8 cellular contexts compared by ENCODE assay signal in genomic region chr15:90265271-90266060, GRCh38.
DNase-seq lines count a peak whose midpoint lies in the region; ATAC-seq and TF ChIP-seq lines count a peak whose summit lies in the region.

Gene NGRN, plus strand, starts transcription at chr15:90265672. Its CDS starts 41 bp downstream, at chr15:90265713.

- peak; percentile 97 for TF ChIP-seq POLR2A in GM19099 (IDR thresholded peaks at IDR 0.05; ENCODE audit: extremely low read depth, insufficient read length, low read depth)

- H3K4me1 Mint-ChIP-seq in central memory CD8-positive, alpha-beta T cell: peaks cover 66% of the 10 kb centered on the region

- DNase-seq in AML-193 (lab: John Stamatoyannopoulos, UW) (peak; percentile 82 to 84), NCI-H446 treated with DMSO at 0.1 percent for 48 hours (lab: John Stamatoyannopoulos, UW) (peak; percentile 68), islet precursor cell (peak; percentile 89)
- peak; percentile 88 to 89 for DNase-seq in central memory CD8-positive, alpha-beta T cell (ENCODE audit: low spot score in 2 of 2)
- DNase-seq in stimulated activated CD4-positive, alpha-beta T cell treated with anti-CD3 and anti-CD28 coated beads, Interleukin-12 subunit alpha, Interleukin-12 subunit beta, amount 100 ng/mL, for 4 hours: peak; percentile 89

- H3K27ac Mint-ChIP-seq in central memory CD8-positive, alpha-beta T cell (ENCODE audit: low read depth): peak within 1 kb of the TSS; percentile 99

- ATAC-seq in HG03378 (IDR thresholded peaks at IDR 0.05; ENCODE audit: unreplicated experiment): peak; percentile 90
- ATAC-seq in activated CD4-positive, CD25-positive, alpha-beta regulatory T cell treated with anti-CD3 and anti-CD28 coated beads, Interleukin-2, amount 50 U/mL, for 24 hours: peak; percentile 93
- peak; percentile 87 for ATAC-seq in central memory CD8-positive, alpha-beta T cell (replicated peaks; ENCODE audit: extremely low read depth, poor library complexity, severe bottlenecking)

- peaks cover 37% of the 10 kb centered on the region for H3K36me3 Mint-ChIP-seq in central memory CD8-positive, alpha-beta T cell (ENCODE audit: insufficient read depth)

- H3K4me3 Mint-ChIP-seq in central memory CD8-positive, alpha-beta T cell: peak within 1 kb of the TSS; percentile 95

- no peaks in the 10 kb centered on the region for H3K27me3 Mint-ChIP-seq in central memory CD8-positive, alpha-beta T cell

- no peaks in the 10 kb centered on the region for H3K9me3 Mint-ChIP-seq in central memory CD8-positive, alpha-beta T cell

Comparison
In these comparisons a context has a peak if more than half of its experiments do, and no peak if none do; other contexts are left out.
1. Peak in every context shown above with its lines: DNase-seq and ATAC-seq.